In genomic region chr3:9809239-9809614, GRCh38 we compare ENCODE assay signal across 8 cellular contexts. TPM values are rescaled to one million over a fixed set of nuclear protein-coding genes. Genes with fewer than 3 reads are reported as not detected.
DNase-seq lines count a peak whose midpoint lies in the region; ATAC-seq lines count a peak whose summit lies in the region.

No MANE protein-coding gene starts in this region.

- H3K27ac ChIP-seq in ACC112 (ENCODE audit: low read depth, low read length) (peak overlapping the region; percentile 79), right cardiac atrium (ENCODE audit: low read length) (peak overlapping the region; percentile 78)

- peak overlapping the region; percentile 89 for H3K4me3 Mint-ChIP-seq in activated T-cell treated with anti-CD3 and anti-CD28 coated beads, Interleukin-2, amount 50 U/mL, for 4 hours
- H3K4me3 Mint-ChIP-seq in stimulated activated memory B cell treated with anti-CD40 and anti-IgM and Interleukin-4, amounts not matched to agents 10 μg/mL and 1 μg/mL and 100 μg/mL, for 72 hours = peak overlapping the region; percentile 90

- 86% methylated on average over 4 of the region's 4 CpGs for WGBS in right cardiac atrium

- intact Hi-C loops in right cardiac atrium (cut with DNase I) = no loop called here

- no peak overlapping the region for H2AFZ ChIP-seq in ACC112 (ENCODE audit: low read length, unreplicated experiment)

- no peaks in the 10 kb centered on the region for H3K9me3 ChIP-seq in right cardiac atrium (ENCODE audit: control insufficient read depth, low read length)

- H3K27me3 Mint-ChIP-seq in activated T-cell treated with anti-CD3 and anti-CD28 coated beads, Interleukin-2, amount 50 U/mL, for 4 hours (ENCODE audit: low read depth) = no peaks in the 10 kb centered on the region
- H3K27me3 Mint-ChIP-seq in stimulated activated memory B cell treated with anti-CD40 and anti-IgM and Interleukin-4, amounts not matched to agents 10 μg/mL and 1 μg/mL and 100 μg/mL, for 72 hours = no peaks in the 10 kb centered on the region

- H3K4me1 ChIP-seq in ACC112 (ENCODE audit: control insufficient read depth, insufficient read depth, low read length, unreplicated experiment) (peaks cover 25% of the 10 kb centered on the region), right cardiac atrium (ENCODE audit: control insufficient read depth, insufficient read depth, low read length) (peaks cover 3% of the 10 kb centered on the region)

- H3K36me3 Mint-ChIP-seq in activated T-cell treated with anti-CD3 and anti-CD28 coated beads, Interleukin-2, amount 50 U/mL, for 4 hours (ENCODE audit: insufficient read depth) = peaks cover 17% of the 10 kb centered on the region
- H3K36me3 Mint-ChIP-seq in stimulated activated memory B cell treated with anti-CD40 and anti-IgM and Interleukin-4, amounts not matched to agents 10 μg/mL and 1 μg/mL and 100 μg/mL, for 72 hours = peaks cover 58% of the 10 kb centered on the region

- H3K4me1 Mint-ChIP-seq in activated T-cell treated with anti-CD3 and anti-CD28 coated beads, Interleukin-2, amount 50 U/mL, for 4 hours (ENCODE audit: low read depth) = peaks cover 39% of the 10 kb centered on the region
- H3K4me1 Mint-ChIP-seq in stimulated activated memory B cell treated with anti-CD40 and anti-IgM and Interleukin-4, amounts not matched to agents 10 μg/mL and 1 μg/mL and 100 μg/mL, for 72 hours = peaks cover 53% of the 10 kb centered on the region

- H3K27me3 ChIP-seq in ACC112 (ENCODE audit: insufficient read depth, low read length) = no peaks in the 10 kb centered on the region
- no peaks in the 10 kb centered on the region for H3K27me3 ChIP-seq in right cardiac atrium (ENCODE audit: control insufficient read depth, insufficient read depth)

- peak overlapping the region; percentile 94 for H3K27ac Mint-ChIP-seq in stimulated activated memory B cell treated with anti-CD40 and anti-IgM and Interleukin-4, amounts not matched to agents 10 μg/mL and 1 μg/mL and 100 μg/mL, for 72 hours

- no peaks in the 10 kb centered on the region for H3K79me2 ChIP-seq in ACC112 (ENCODE audit: control insufficient read depth, insufficient read depth, low read length, unreplicated experiment)

- peaks cover 19% of the 10 kb centered on the region; the same call in 1 of the 2 replicates for H3K36me3 ChIP-seq in ACC112 (ENCODE audit: insufficient read depth, low read length)

- DNase-seq in activated T-cell treated with anti-CD3 and anti-CD28 coated beads, Interleukin-2, amount 50 U/mL, for 4 hours = no peak
- DNase-seq in right cardiac atrium (peak in 1 of 3 donors; percentile 46), mucosa of gallbladder (ENCODE audit: low spot score) (no peak)

- no peaks in the 10 kb centered on the region for H3K9me3 Mint-ChIP-seq in activated T-cell treated with anti-CD3 and anti-CD28 coated beads, Interleukin-2, amount 50 U/mL, for 4 hours
- H3K9me3 Mint-ChIP-seq in stimulated activated memory B cell treated with anti-CD40 and anti-IgM and Interleukin-4, amounts not matched to agents 10 μg/mL and 1 μg/mL and 100 μg/mL, for 72 hours = no peaks in the 10 kb centered on the region

- ATAC-seq in GM21576 (IDR thresholded peaks at IDR 0.05; ENCODE audit: unreplicated experiment) (peak; percentile 15), right cardiac atrium (no peak), HG02571 (IDR thresholded peaks at IDR 0.05; ENCODE audit: unreplicated experiment) (no peak), HG02759 (IDR thresholded peaks at IDR 0.05; ENCODE audit: unreplicated experiment) (no peak)
- ATAC-seq in activated T-cell treated with anti-CD3 and anti-CD28 coated beads, Interleukin-2, amount 50 U/mL, for 4 hours = peak; percentile 20 to 27
- ATAC-seq in stimulated activated memory B cell treated with anti-CD40 and anti-IgM and Interleukin-4, amounts not matched to agents 10 μg/mL and 1 μg/mL and 100 μg/mL, for 72 hours = peak; percentile 53

- H3K4me3 ChIP-seq in ACC112 (ENCODE audit: low read depth, low read length) (peak overlapping the region; percentile 76), right cardiac atrium (ENCODE audit: low read length) (peak overlapping the region; percentile 53)

RNA-seq across cellular contexts. Expression of gene TTLL3, which starts 0.8 kb away (rescaled TPM):
- total RNA-seq in activated T-cell treated with anti-CD3 and anti-CD28 coated beads, Interleukin-2, amount 50 U/mL, for 4 hours = 10 to 100 TPM in 2 of 3 donors, 1 to 10 TPM in 1; 9.2 to 13.5 (median 11.1) TPM
- total RNA-seq in right cardiac atrium = 10 to 100 TPM; 20.6 to 27.3 (median 23.8) TPM
- polyA plus RNA-seq in right cardiac atrium = 23.7 TPM
- total RNA-seq in mucosa of gallbladder = 62.8 TPM

RNA-seq across cellular contexts. Expression of gene ARPC4, which starts 16.3 kb away (rescaled TPM):
- 100 to 1,000 TPM; 257 to 268 (median 264) TPM for total RNA-seq in activated T-cell treated with anti-CD3 and anti-CD28 coated beads, Interleukin-2, amount 50 U/mL, for 4 hours
- total RNA-seq in right cardiac atrium (100 to 1,000 TPM in 1 of 4 donors, 10 to 100 TPM in 3; 63.8 to 104 (median 73.0) TPM), mucosa of gallbladder (137 TPM)
- 51.1 TPM for polyA plus RNA-seq in right cardiac atrium

RNA-seq across cellular contexts. Expression of gene TADA3, which starts 17.0 kb away (rescaled TPM):
- total RNA-seq in activated T-cell treated with anti-CD3 and anti-CD28 coated beads, Interleukin-2, amount 50 U/mL, for 4 hours = 10 to 100 TPM; 39.3 to 42.0 (median 40.2) TPM
- 10 to 100 TPM; 42.0 to 51.3 (median 46.3) TPM for total RNA-seq in right cardiac atrium
- 38.4 TPM for polyA plus RNA-seq in right cardiac atrium
- total RNA-seq in mucosa of gallbladder = 63.3 TPM

RNA-seq across cellular contexts. Expression of gene RPUSD3, which starts 34.6 kb away (rescaled TPM):
- total RNA-seq in activated T-cell treated with anti-CD3 and anti-CD28 coated beads, Interleukin-2, amount 50 U/mL, for 4 hours = 10 to 100 TPM; 56.5 to 70.3 (median 69.0) TPM
- total RNA-seq in right cardiac atrium (10 to 100 TPM; 31.2 to 37.7 (median 37.6) TPM), mucosa of gallbladder (37.5 TPM)
- polyA plus RNA-seq in right cardiac atrium = 43.3 TPM

RNA-seq across cellular contexts. Expression of gene CAMK1, which starts 39.5 kb away (rescaled TPM):
- total RNA-seq in activated T-cell treated with anti-CD3 and anti-CD28 coated beads, Interleukin-2, amount 50 U/mL, for 4 hours = 10 to 100 TPM; 15.3 to 20.7 (median 15.7) TPM
- total RNA-seq in right cardiac atrium (10 to 100 TPM; 20.1 to 24.9 (median 21.0) TPM), mucosa of gallbladder (30.6 TPM)
- 22.1 TPM for polyA plus RNA-seq in right cardiac atrium

Comparison
In these comparisons a context has a peak if more than half of its experiments do, and no peak if none do; other contexts are left out.
1. ATAC-seq: peak in GM21576 (single experiment), activated T-cell treated with anti-CD3 and anti-CD28 coated beads, Interleukin-2, amount 50 U/mL, for 4 hours (2 of 2) and stimulated activated memory B cell treated with anti-CD40 and anti-IgM and Interleukin-4, amounts not matched to agents 10 μg/mL and 1 μg/mL and 100 μg/mL, for 72 hours (single experiment); none in right cardiac atrium (0 of 2), HG02571 (single experiment) and HG02759 (single experiment).